In genomic region chr7:131122394-131122793, GRCh38 we compare ENCODE assay signal across 14 cellular contexts.
DNase-seq lines count a peak whose midpoint lies in the region; ATAC-seq, FAIRE-seq and TF ChIP-seq lines count a peak whose summit lies in the region.
"Had no signal": no experiment of that assay in that cellular context is flagged by ENCODE, and none has a peak within 500 bp of the region (broad histone marks: within the 10 kb centered on the region; RNA-seq: fewer than 3 reads in every experiment).

No MANE protein-coding gene starts in this region.

- TF ChIP-seq EP300 in K562 (IDR thresholded peaks at IDR 0.05; ENCODE audit: low read length), result no peak

- TF ChIP-seq CTCF in K562 (IDR thresholded peaks at IDR 0.05 in 2 of 3, conservative IDR thresholded peaks at IDR 0.05 in 1 of 3; ENCODE audit: insufficient read depth in 2 of 3, low read depth in 1 of 3, low read length in 3 of 3), result no peak

- H3K9me3 ChIP-seq in K562 (replicated peaks; ENCODE audit: control insufficient read depth, insufficient read depth, low read depth, low read length), result peaks cover 3% of the 10 kb centered on the region; the same call in 1 of the 2 replicates

- POLR2A ChIA-PET in K562 (lab: Yijun Ruan, JAX), result interaction anchor here (1.0 to 2.0 kb wide), 4 partner anchors 9 to 40 kb away, joined by 3 to 10 read pairs (median 3); no protein-coding TSS in a partner anchor

- peak overlapping the region; percentile 10 for H2AFZ ChIP-seq in K562 (ENCODE audit: low read depth, low read length)
- H2AFZ ChIP-seq: GM23338, PC-9 had no signal

- H3K27ac ChIP-seq in K562 (ENCODE audit: extremely low read depth, low read depth, low read length), result no peak overlapping the region
- H3K27ac ChIP-seq: BLaER1 treated with 17β-estradiol and CSF1 and Interleukin-3, amounts not matched to agents 10 nM and 100 nM; PC-9 had no signal

- no peaks in the 10 kb centered on the region for H3K36me3 ChIP-seq in K562 (ENCODE audit: control insufficient read depth, insufficient read depth, low read length)

- WGBS in K562 (ENCODE audit: insufficient coverage, low coverage, missing lambda C conversion rate), result 51% methylated on average over 10 of the region's 10 CpGs

- no TSS peak for BruUV-seq in K562 (replicated peaks; lab: Mats Ljungman, UMichigan)

- intact Hi-C loops in K562 (cut with micrococcal nuclease), result no loop called here

- DNase-seq in stimulated activated naive CD8-positive, alpha-beta T cell treated with anti-CD3 and anti-CD28 coated beads, Interleukin-15, Interleukin-2, amounts not matched to agents 100 U/mL and 50 U/mL, for 24 hours, result no peak
- no peak for DNase-seq in stimulated activated naive CD8-positive, alpha-beta T cell treated with anti-CD3 and anti-CD28 coated beads, Interleukin-15, amount 100 ng/mL, for 72 hours
- DNase-seq in K562 (ENCODE audit: extremely low read depth in 1 of 4, low spot score in 3 of 4) (no peak), NK-92 (lab: John Stamatoyannopoulos, UW; ENCODE audit: unreplicated experiment) (no peak), NCI-H2081 treated with DMSO at 0.1 percent for 48 hours (lab: John Stamatoyannopoulos, UW) (no peak)
- DNase-seq: NCI-H1048; NCI-H146; NCI-H2227 treated with DMSO at 0.1 percent for 48 hours; NK-92 treated with Interleukin-12 subunit alpha and Interleukin-12 subunit beta, amount 100 ng/mL, for 24 hours; PC-9 had no signal

- no peaks in the 10 kb centered on the region for H3K79me2 ChIP-seq in K562 (ENCODE audit: control insufficient read depth, insufficient read depth, low read length)

- H3K27me3 Mint-ChIP-seq in stimulated activated naive CD8-positive, alpha-beta T cell treated with anti-CD3 and anti-CD28 coated beads, Interleukin-15, amount 100 ng/mL, for 72 hours, result no peaks in the 10 kb centered on the region

- H3K9me1 ChIP-seq in K562 (ENCODE audit: control insufficient read depth, insufficient read depth, low read length), result no peaks in the 10 kb centered on the region

- ATAC-seq in stimulated activated naive CD8-positive, alpha-beta T cell treated with anti-CD3 and anti-CD28 coated beads, Interleukin-15, Interleukin-2, amounts not matched to agents 100 U/mL and 50 U/mL, for 24 hours, result peak; percentile 19
- ATAC-seq in stimulated activated naive CD8-positive, alpha-beta T cell treated with anti-CD3 and anti-CD28 coated beads, Interleukin-15, amount 100 ng/mL, for 72 hours, result no peak
- ATAC-seq in GM18868 (IDR thresholded peaks at IDR 0.05; ENCODE audit: unreplicated experiment), result peak; percentile 21
- no peak for ATAC-seq in K562
- ATAC-seq in HG03354 (IDR thresholded peaks at IDR 0.05; ENCODE audit: poor library complexity, severe bottlenecking, unreplicated experiment), result no peak
- ATAC-seq: GM23338 had no signal

- CTCF ChIA-PET in K562 (lab: Yijun Ruan, JAX; ENCODE audit: low intra/inter-chr PET ratio), result no interaction called here

- no peak overlapping the region for H3K27ac Mint-ChIP-seq in stimulated activated naive CD8-positive, alpha-beta T cell treated with anti-CD3 and anti-CD28 coated beads, Interleukin-15, amount 100 ng/mL, for 72 hours
- H3K27ac Mint-ChIP-seq: GM23338 had no signal

- peaks cover 0 to 3% of the 10 kb centered on the region in 2 experiments; a peak in 3 of 5 replicates for H3K4me1 ChIP-seq in K562 (replicated peaks in 1 of 2; ENCODE audit: control insufficient read depth in 2 of 2, insufficient read depth in 2 of 2, low read length in 2 of 2)

- no peaks in the 10 kb centered on the region for H4K20me1 ChIP-seq in K562 (replicated peaks; ENCODE audit: control insufficient read depth, insufficient read depth, low read length)
- H4K20me1 ChIP-seq: BLaER1 treated with 17β-estradiol and CSF1 and Interleukin-3, amounts not matched to agents 10 nM and 100 nM had no signal

- in situ Hi-C loops in K562 (cut with MboI), result no loop called here

- no peak for TF ChIP-seq POLR2A in K562 (conservative IDR thresholded peaks at IDR 0.05)

- H3K4me2 ChIP-seq in K562 (ENCODE audit: insufficient read depth, low read length), result no peak overlapping the region
- H3K4me2 ChIP-seq: BLaER1 treated with 17β-estradiol and CSF1 and Interleukin-3, amounts not matched to agents 10 nM and 100 nM; GM23338; PC-9 had no signal

- no peak for TF ChIP-seq RAD21 in K562 (CRISPR knock-in tag; conservative IDR thresholded peaks at IDR 0.05 in 1 of 2, IDR thresholded peaks at IDR 0.05 in 1 of 2)

- peaks cover 3 to 8% of the 10 kb centered on the region in 2 experiments; a peak in 2 of 5 replicates for H3K27me3 ChIP-seq in K562 (ENCODE audit: control insufficient read depth in 2 of 2, insufficient read depth in 2 of 2, low read length in 2 of 2)
- H3K27me3 ChIP-seq: BLaER1 treated with 17β-estradiol and CSF1 and Interleukin-3, amounts not matched to agents 10 nM and 100 nM had no signal

- no peak overlapping the region for H3K4me3 ChIP-seq in K562
- H3K4me3 ChIP-seq: BLaER1 treated with 17β-estradiol and CSF1 and Interleukin-3, amounts not matched to agents 10 nM and 100 nM; GM23338; PC-9 had no signal

- H3K9ac ChIP-seq in K562 (ENCODE audit: insufficient read depth in 1 of 2, low read depth in 2 of 2, low read length in 2 of 2), result no peak overlapping the region
- H3K9ac ChIP-seq: BLaER1 treated with 17β-estradiol and CSF1 and Interleukin-3, amounts not matched to agents 10 nM and 100 nM had no signal

- no peak for FAIRE-seq in K562 (lab: Jason Lieb, UNC)

- peaks cover 17 to 19% of the 10 kb centered on the region in 2 donors for H3K9me3 Mint-ChIP-seq in stimulated activated naive CD8-positive, alpha-beta T cell treated with anti-CD3 and anti-CD28 coated beads, Interleukin-15, amount 100 ng/mL, for 72 hours

- no peaks in the 10 kb centered on the region for H3K4me1 Mint-ChIP-seq in stimulated activated naive CD8-positive, alpha-beta T cell treated with anti-CD3 and anti-CD28 coated beads, Interleukin-15, amount 100 ng/mL, for 72 hours

- no peak overlapping the region for H3K4me3 Mint-ChIP-seq in stimulated activated naive CD8-positive, alpha-beta T cell treated with anti-CD3 and anti-CD28 coated beads, Interleukin-15, amount 100 ng/mL, for 72 hours
- H3K4me3 Mint-ChIP-seq: GM23338 had no signal

TF ChIP-seq in K562, 482 proteins besides CTCF, POLR2A, EP300 and RAD21:
- no peak for TF ChIP-seq NCOA1 (IDR thresholded peaks at IDR 0.05; ENCODE audit: low read depth)
- TF ChIP-seq GATA2 (CRISPR knock-in tag; IDR thresholded peaks at IDR 0.05), result no peak
- no peak for TF ChIP-seq ZNF639 (CRISPR knock-in tag; conservative IDR thresholded peaks at IDR 0.05 in 1 of 2, IDR thresholded peaks at IDR 0.05 in 1 of 2)
- TF ChIP-seq XRCC5 (IDR thresholded peaks at IDR 0.05; ENCODE audit: low read depth, low read length), result no peak
- TF ChIP-seq PKNOX1 (IDR thresholded peaks at IDR 0.05), result no peak
- no peak for TF ChIP-seq L3MBTL2 (IDR thresholded peaks at IDR 0.05)
- TF ChIP-seq SP1 (CRISPR knock-in tag; IDR thresholded peaks at IDR 0.05), result no peak
- TF ChIP-seq LCOR (CRISPR knock-in tag; IDR thresholded peaks at IDR 0.05), result no peak
- TF ChIP-seq CTBP1 (IDR thresholded peaks at IDR 0.05; ENCODE audit: borderline replicate concordance), result no peak

Comparison
In these comparisons a context has a peak if more than half of its experiments do, and no peak if none do; other contexts are left out.
1. ATAC-seq: peak in stimulated activated naive CD8-positive, alpha-beta T cell treated with anti-CD3 and anti-CD28 coated beads, Interleukin-15, Interleukin-2, amounts not matched to agents 100 U/mL and 50 U/mL, for 24 hours (single experiment) and GM18868 (single experiment); none in stimulated activated naive CD8-positive, alpha-beta T cell treated with anti-CD3 and anti-CD28 coated beads, Interleukin-15, amount 100 ng/mL, for 72 hours (single experiment), K562 (single experiment) and HG03354 (single experiment).